ENCODE assay signal across 8 cellular contexts in genomic region chr22:20268350-20269012, GRCh38. TPM values are rescaled to one million over a fixed set of nuclear protein-coding genes. Genes with fewer than 3 reads are reported as not detected.
A peak's percentile ranks its signal among the peaks of the same experiment; 100 is the strongest.
DNase-seq lines count a peak whose midpoint lies in the region; ATAC-seq and TF ChIP-seq lines count a peak whose summit lies in the region.

No MANE protein-coding gene starts in this region.

- H3K27ac ChIP-seq in SK-N-MC (no peak overlapping the region), right cardiac atrium (ENCODE audit: low read length) (no peak overlapping the region)

- peak overlapping the region; percentile 70 for H3K4me3 ChIP-seq in SK-N-MC
- H3K4me3 ChIP-seq in right cardiac atrium (ENCODE audit: low read length): peak overlapping the region; percentile 75

- H3K9ac ChIP-seq in SK-N-MC (ENCODE audit: insufficient read length): peak overlapping the region; percentile 75

- H3K4me1 Mint-ChIP-seq in Calu3 (ENCODE audit: low read depth, unreplicated experiment): no peaks in the 10 kb centered on the region
- H3K4me1 Mint-ChIP-seq in activated naive CD8-positive, alpha-beta T cell treated with anti-CD3 and anti-CD28 coated beads for 36 hours: peaks cover 5% of the 10 kb centered on the region

- no peaks in the 10 kb centered on the region for H3K27me3 Mint-ChIP-seq in Calu3 (ENCODE audit: unreplicated experiment)
- H3K27me3 Mint-ChIP-seq in activated naive CD8-positive, alpha-beta T cell treated with anti-CD3 and anti-CD28 coated beads for 36 hours: no peaks in the 10 kb centered on the region

- DNase-seq in Calu3 (peak; percentile 80), SK-N-MC (ENCODE audit: low read depth, low spot score) (no peak), right cardiac atrium (peak; percentile 70 to 88 (median 87)), sciatic nerve (ENCODE audit: low spot score) (no peak)
- peak; percentile 73 for DNase-seq in activated naive CD8-positive, alpha-beta T cell treated with anti-CD3 and anti-CD28 coated beads for 36 hours

- H3K9me3 Mint-ChIP-seq in Calu3 (ENCODE audit: low read depth, unreplicated experiment): no peaks in the 10 kb centered on the region
- H3K9me3 Mint-ChIP-seq in activated naive CD8-positive, alpha-beta T cell treated with anti-CD3 and anti-CD28 coated beads for 36 hours: no peaks in the 10 kb centered on the region

- no TSS peak for BruUV-seq in Calu3 (replicated peaks; lab: Mats Ljungman, UMichigan)

- H3K36me3 Mint-ChIP-seq in Calu3 (ENCODE audit: insufficient read depth, unreplicated experiment): peaks cover 29% of the 10 kb centered on the region
- H3K36me3 Mint-ChIP-seq in activated naive CD8-positive, alpha-beta T cell treated with anti-CD3 and anti-CD28 coated beads for 36 hours: no peaks in the 10 kb centered on the region

- H3K4me1 ChIP-seq in right cardiac atrium (ENCODE audit: control insufficient read depth, insufficient read depth, low read length): no peaks in the 10 kb centered on the region

- H3K9me3 ChIP-seq in SK-N-MC (ENCODE audit: low read depth, low read length) (no peaks in the 10 kb centered on the region), right cardiac atrium (ENCODE audit: control insufficient read depth, low read length) (no peaks in the 10 kb centered on the region)

- H3K4me3 Mint-ChIP-seq in Calu3 (ENCODE audit: low read depth, unreplicated experiment): peak overlapping the region; percentile 63
- peak overlapping the region; percentile 72 for H3K4me3 Mint-ChIP-seq in activated naive CD8-positive, alpha-beta T cell treated with anti-CD3 and anti-CD28 coated beads for 36 hours

- peak; percentile 68 for TF ChIP-seq CTCF in Calu3 (IDR thresholded peaks at IDR 0.05; ENCODE audit: unreplicated experiment)

- H3K36me3 ChIP-seq in SK-N-MC (ENCODE audit: insufficient read depth, low read length): no peaks in the 10 kb centered on the region

- WGBS in right cardiac atrium: 22% methylated on average over 43 of the region's 43 CpGs

- ATAC-seq in HG03159 (IDR thresholded peaks at IDR 0.05; ENCODE audit: unreplicated experiment) (peak; percentile 60), right cardiac atrium (peak; percentile 82 to 84), sciatic nerve (peak; percentile 70), GM21576 (IDR thresholded peaks at IDR 0.05; ENCODE audit: unreplicated experiment) (no peak), HG03521 (IDR thresholded peaks at IDR 0.05; ENCODE audit: unreplicated experiment) (no peak)

- H3K27ac Mint-ChIP-seq in Calu3 (ENCODE audit: unreplicated experiment): peak overlapping the region; percentile 37
- H3K27ac Mint-ChIP-seq in activated naive CD8-positive, alpha-beta T cell treated with anti-CD3 and anti-CD28 coated beads for 36 hours: peak overlapping the region; percentile 45

- intact Hi-C loops in Calu3 (cut with micrococcal nuclease; ENCODE audit: unreplicated experiment) (no loop called here), right cardiac atrium (cut with DNase I) (loop anchor here in 2 of 4 donors (1.0 to 5.0 kb wide), 2 partner anchors 111 kb away; no protein-coding TSS in a partner anchor), sciatic nerve (cut with DNase I) (loop anchor here (5.0 kb wide), 1 partner anchor 111 kb away; no protein-coding TSS in a partner anchor)

- no peaks in the 10 kb centered on the region for H3K27me3 ChIP-seq in right cardiac atrium (ENCODE audit: control insufficient read depth, insufficient read depth)

- CTCF ChIA-PET in Calu3 (lab: Charles Lee): interaction anchor here (0.7 kb wide), 1 partner anchor 67 kb away, joined by 3 read pairs; no protein-coding TSS in a partner anchor

RNA-seq across cellular contexts. Expression of gene RTN4R, which starts 0.4 kb away (rescaled TPM):
- total RNA-seq in Calu3 (2022) (4.1 and 4.2 TPM in 2 replicates), right cardiac atrium (1 to 10 TPM in 3 of 4 donors, under 1 TPM in 1; 0.56 to 1.9 (median 1.2) TPM), sciatic nerve (4.4 TPM)
- 1 to 10 TPM; 3.2 to 3.5 TPM for total RNA-seq in activated naive CD8-positive, alpha-beta T cell treated with anti-CD3 and anti-CD28 coated beads for 36 hours
- 1.1 TPM for polyA plus RNA-seq in right cardiac atrium

RNA-seq across cellular contexts. Expression of gene DGCR6L, which starts 51.4 kb away (rescaled TPM):
- total RNA-seq in Calu3 (2022) (35.0 and 39.6 TPM in 2 replicates), right cardiac atrium (10 to 100 TPM; 40.0 to 58.3 (median 49.2) TPM), sciatic nerve (28.9 TPM)
- 10 to 100 TPM; 35.1 to 38.2 TPM for total RNA-seq in activated naive CD8-positive, alpha-beta T cell treated with anti-CD3 and anti-CD28 coated beads for 36 hours
- polyA plus RNA-seq in right cardiac atrium: 88.9 TPM

Comparison
In these comparisons a context has a peak if more than half of its experiments do, and no peak if none do; other contexts are left out.
1. DNase-seq: peak in Calu3 (single experiment), activated naive CD8-positive, alpha-beta T cell treated with anti-CD3 and anti-CD28 coated beads for 36 hours (single experiment) and right cardiac atrium (3 of 3); none in SK-N-MC (single experiment) and sciatic nerve (single experiment).
2. ATAC-seq: peak in HG03159 (single experiment), right cardiac atrium (2 of 2) and sciatic nerve (single experiment); none in GM21576 (single experiment) and HG03521 (single experiment).